Comparison of ENCODE assay signal across 15 cellular contexts in the genomic region with DNA sequence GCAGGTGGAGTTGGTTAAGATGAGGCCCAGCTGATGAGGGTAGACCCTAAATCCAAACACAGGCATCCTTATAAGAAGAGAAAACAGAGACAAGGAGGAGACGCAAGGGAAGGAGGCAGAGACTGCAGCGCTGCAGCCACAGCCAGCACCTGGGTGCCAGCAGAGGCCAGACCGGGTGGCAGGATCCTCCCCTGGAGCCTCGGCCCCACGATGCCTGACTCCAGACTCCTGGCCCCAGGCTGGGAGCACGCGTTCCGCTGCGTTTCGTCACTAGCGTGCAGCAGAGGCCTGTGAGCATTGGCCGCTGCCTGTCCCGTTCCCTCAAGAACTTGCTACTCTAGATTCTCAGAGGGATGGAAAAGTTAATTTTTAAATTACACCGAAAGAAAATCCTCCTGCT. TPM values are rescaled to one million over a fixed set of nuclear protein-coding genes. Genes with fewer than 3 reads are reported as not detected.
DNase-seq lines count a peak whose midpoint lies in the region; ATAC-seq, FAIRE-seq and TF ChIP-seq lines count a peak whose summit lies in the region.
"Had no signal": no experiment of that assay in that cellular context is flagged by ENCODE, and none has a peak within 500 bp of the region (broad histone marks: within the 10 kb centered on the region; RNA-seq: fewer than 3 reads in every experiment).

No MANE protein-coding gene starts in this region.

- intact Hi-C loops in right cardiac atrium (cut with DNase I) (no loop called here), Right ventricle myocardium inferior (cut with DNase I) (no loop called here), K562 (cut with micrococcal nuclease) (no loop called here)

- TF ChIP-seq POLR2A in K562 (conservative IDR thresholded peaks at IDR 0.05), result no peak

- H2AK5ac ChIP-seq in neuronal stem cell (ENCODE audit: low read depth, low read length), result peak overlapping the region; percentile 93

- in situ Hi-C loops in K562 (cut with MboI), result no loop called here

- H3K9me3 ChIP-seq in right cardiac atrium (ENCODE audit: control insufficient read depth, low read length) (no peaks in the 10 kb centered on the region), K562 (replicated peaks; ENCODE audit: control insufficient read depth, insufficient read depth, low read depth, low read length) (no peaks in the 10 kb centered on the region), neuronal stem cell (replicated peaks in 1 of 2; ENCODE audit: control insufficient read depth in 2 of 2, insufficient read depth in 1 of 2, low read depth in 1 of 2, low read length in 2 of 2) (peaks cover 6 to 10% of the 10 kb centered on the region in 2 donors)

- H3K4me3 ChIP-seq in right cardiac atrium (ENCODE audit: low read length) (no peak overlapping the region), K562 (no peak overlapping the region), neuronal stem cell (ENCODE audit: low read length in 2 of 2) (no peak overlapping the region)

- H3K23ac ChIP-seq in neuronal stem cell (ENCODE audit: low read depth, low read length, poor library complexity), result peak overlapping the region; percentile 56

- no peaks in the 10 kb centered on the region for H3K9me1 ChIP-seq in K562 (ENCODE audit: control insufficient read depth, insufficient read depth, low read length)

- peaks cover 3% of the 10 kb centered on the region for H3K79me1 ChIP-seq in neuronal stem cell (ENCODE audit: low read depth, low read length)

- H3K4me2 ChIP-seq in K562 (ENCODE audit: insufficient read depth, low read length) (no peak overlapping the region), neuronal stem cell (ENCODE audit: insufficient read depth, low read length, poor library complexity, severe bottlenecking) (no peak overlapping the region)

- no TSS peak for BruUV-seq in K562 (replicated peaks; lab: Mats Ljungman, UMichigan)

- no peak overlapping the region for H3K27ac ChIP-seq in right cardiac atrium (ENCODE audit: low read length)
- peak overlapping the region; percentile 96; the same call in 1 of the 2 replicates for H3K27ac ChIP-seq in RWPE1
- H3K27ac ChIP-seq in K562 (ENCODE audit: extremely low read depth, low read depth, low read length), result no peak overlapping the region
- no peak overlapping the region for H3K27ac ChIP-seq in neuronal stem cell (replicated peaks; ENCODE audit: low read length)

- H2BK15ac ChIP-seq in neuronal stem cell (ENCODE audit: low read length), result peak overlapping the region; percentile 97

- H3K14ac ChIP-seq in neuronal stem cell (ENCODE audit: low read length), result peak overlapping the region; percentile 91

- H2BK120ac ChIP-seq in neuronal stem cell (ENCODE audit: low read depth, low read length), result peak overlapping the region; percentile 16

- H4K20me1 ChIP-seq in K562 (replicated peaks; ENCODE audit: control insufficient read depth, insufficient read depth, low read length), result peaks cover 5% of the 10 kb centered on the region

- peak overlapping the region; percentile 76 for H4K8ac ChIP-seq in neuronal stem cell (ENCODE audit: low read depth, low read length)

- H3K4me1 ChIP-seq in right cardiac atrium (ENCODE audit: control insufficient read depth, insufficient read depth, low read length) (no peaks in the 10 kb centered on the region), K562 (replicated peaks in 1 of 2; ENCODE audit: control insufficient read depth in 2 of 2, insufficient read depth in 2 of 2, low read length in 2 of 2) (peaks cover 2 to 57% of the 10 kb centered on the region in 2 experiments; a peak in 4 of 5 replicates), neuronal stem cell (ENCODE audit: control insufficient read depth in 2 of 2, insufficient read depth in 1 of 2, low read depth in 1 of 2, low read length in 2 of 2) (peaks cover 7 to 47% of the 10 kb centered on the region in 2 donors)

- POLR2A ChIA-PET in RWPE1 (lab: Yijun Ruan, JAX; ENCODE audit: low non-redundant PET), result no interaction called here
- POLR2A ChIA-PET in K562 (lab: Yijun Ruan, JAX), result no interaction called here

- DNase-seq in right cardiac atrium, result peak in 2 of 3 donors; percentile 10 to 14
- DNase-seq in Right ventricle myocardium inferior (ENCODE audit: missing footprints), result no peak
- DNase-seq in RWPE1 (ENCODE audit: low spot score), result no peak
- no peak for DNase-seq in K562 (ENCODE audit: extremely low read depth in 1 of 4, low spot score in 3 of 4)
- DNase-seq in neuronal stem cell (ENCODE audit: low spot score), result no peak
- no peak for DNase-seq in SW480 (ENCODE audit: low spot score)
- DNase-seq in 8988T, result no peak
- DNase-seq in effector CD4-positive, alpha-beta T cell, result no peak
- DNase-seq: CD4-positive, CD25-positive, alpha-beta regulatory T cell; DMS53; GF-D8; GOT3; H9 had no signal

- 77% methylated on average over 14 of the region's 14 CpGs for WGBS in right cardiac atrium
- 8% methylated on average over 8 of the region's 14 CpGs for WGBS in K562 (ENCODE audit: insufficient coverage, low coverage, missing lambda C conversion rate)
- no CpG with 5 or more reads among the region's 14 CpGs for WGBS in neuronal stem cell (ENCODE audit: extremely low coverage in 2 of 2, insufficient read length in 2 of 2, insufficient replicate concordance in 1 of 2), 2 donors

- peak overlapping the region; percentile 94 for H3K18ac ChIP-seq in neuronal stem cell (ENCODE audit: low read length)

- TF ChIP-seq RAD21 in K562 (CRISPR knock-in tag; conservative IDR thresholded peaks at IDR 0.05 in 1 of 2, IDR thresholded peaks at IDR 0.05 in 1 of 2), result no peak

- H3K4ac ChIP-seq in neuronal stem cell (ENCODE audit: low read length), result no peak overlapping the region

- TF ChIP-seq EP300 in K562 (IDR thresholded peaks at IDR 0.05; ENCODE audit: low read length), result no peak

- H3K79me2 ChIP-seq in K562 (ENCODE audit: control insufficient read depth, insufficient read depth, low read length), result no peaks in the 10 kb centered on the region

- H4K91ac ChIP-seq in neuronal stem cell (ENCODE audit: low read depth, low read length, poor library complexity), result no peak overlapping the region

- H2AFZ ChIP-seq in K562 (ENCODE audit: low read depth, low read length) (no peak overlapping the region), neuronal stem cell (ENCODE audit: low read length) (no peak overlapping the region)

- H3K36me3 ChIP-seq in K562 (ENCODE audit: control insufficient read depth, insufficient read depth, low read length), result no peaks in the 10 kb centered on the region
- H3K36me3 ChIP-seq in neuronal stem cell (replicated peaks in 1 of 2; ENCODE audit: control insufficient read depth in 2 of 2, insufficient read depth in 2 of 2, low read length in 2 of 2), result no peaks in the 10 kb centered on the region

- H3K9ac ChIP-seq in K562 (ENCODE audit: insufficient read depth in 1 of 2, low read depth in 2 of 2, low read length in 2 of 2) (no peak overlapping the region), neuronal stem cell (ENCODE audit: low read depth, low read length, poor library complexity) (no peak overlapping the region)

- no peak for TF ChIP-seq CTCF in RWPE1 (conservative IDR thresholded peaks at IDR 0.05; ENCODE audit: low read depth)
- TF ChIP-seq CTCF in K562 (IDR thresholded peaks at IDR 0.05 in 2 of 3, conservative IDR thresholded peaks at IDR 0.05 in 1 of 3; ENCODE audit: insufficient read depth in 2 of 3, low read depth in 1 of 3, low read length in 3 of 3), result no peak

- no peak overlapping the region for H2BK5ac ChIP-seq in neuronal stem cell (ENCODE audit: low read length)

- H2BK12ac ChIP-seq in neuronal stem cell (ENCODE audit: low read length), result peak overlapping the region; percentile 99

- H3K27me3 ChIP-seq in right cardiac atrium (ENCODE audit: control insufficient read depth, insufficient read depth) (no peaks in the 10 kb centered on the region), K562 (ENCODE audit: control insufficient read depth in 2 of 2, insufficient read depth in 2 of 2, low read length in 2 of 2) (peaks cover 52 to 92% of the 10 kb centered on the region in 2 experiments), neuronal stem cell (ENCODE audit: control insufficient read depth in 3 of 3, insufficient read depth in 3 of 3, low read depth in 1 of 3, low read length in 3 of 3) (peaks cover 0 to 90% (median 0%) of the 10 kb centered on the region in 3 experiments)

- ATAC-seq in right cardiac atrium (no peak), Right ventricle myocardium inferior (no peak), K562 (no peak)

- CTCF ChIA-PET in RWPE1 (lab: Yijun Ruan, JAX) (no interaction called here), K562 (lab: Yijun Ruan, JAX; ENCODE audit: low intra/inter-chr PET ratio) (no interaction called here)

- FAIRE-seq in K562 (lab: Jason Lieb, UNC), result no peak
- FAIRE-seq: A204.1, GM19239 had no signal

TF ChIP-seq in K562, 482 proteins besides CTCF, POLR2A, EP300 and RAD21 (continues in another document):
- TF ChIP-seq, protein P1, sequence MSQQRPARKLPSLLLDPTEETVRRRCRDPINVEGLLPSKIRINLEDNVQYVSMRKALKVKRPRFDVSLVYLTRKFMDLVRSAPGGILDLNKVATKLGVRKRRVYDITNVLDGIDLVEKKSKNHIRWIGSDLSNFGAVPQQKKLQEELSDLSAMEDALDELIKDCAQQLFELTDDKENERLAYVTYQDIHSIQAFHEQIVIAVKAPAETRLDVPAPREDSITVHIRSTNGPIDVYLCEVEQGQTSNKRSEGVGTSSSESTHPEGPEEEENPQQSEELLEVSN (IDR thresholded peaks at IDR 0.05; ENCODE audit: borderline replicate concordance in 1 of 2, extremely low read depth in 1 of 2, insufficient read depth in 1 of 2, insufficient read length in 1 of 2, low read depth in 1 of 2, low read length in 1 of 2, poor library complexity in 1 of 2, severe bottlenecking in 1 of 2), result peak in 1 of 2 experiments; percentile 50

RNA-seq across cellular contexts. Expression of a gene that starts 57.8 kb away (rescaled TPM):
- 10 to 100 TPM; 50.4 to 65.0 (median 54.7) TPM for total RNA-seq in right cardiac atrium
- polyA plus RNA-seq in right cardiac atrium, result 36.4 TPM
- 51.9 TPM for total RNA-seq in Right ventricle myocardium inferior
- total RNA-seq in K562 (2011; cell fraction: chromatin; rRNA removed; ENCODE audit: low replicate concordance), result 25.5 and 41.9 TPM in 2 replicates
- total RNA-seq in K562 (2011; cell fraction: nucleolus; rRNA removed), result 25.0 and 40.7 TPM in 2 replicates
- total RNA-seq in K562 (2011; cell fraction: nucleoplasm; rRNA removed), result 23.3 and 28.3 TPM in 2 replicates
- total RNA-seq in K562 (2014; rRNA removed), result 21.7 and 24.6 TPM in 2 replicates
- 1.1 and 1.3 TPM in 2 replicates for total RNA-seq in K562 (2014; rRNA removed; fragmentation: Illumina TruSeq; extraction: Trizol)
- total RNA-seq in K562 (2015; rRNA removed; fragmentation: Illumina TruSeq; extraction: Trizol), result 7.3 and 12.9 TPM in 2 replicates
- 112 and 129 TPM in 2 replicates for total RNA-seq in K562 (2021)
- 1.9 and 4.3 TPM in 2 replicates for polyA plus RNA-seq in K562 (2011; rRNA removed)
- polyA plus RNA-seq in K562 (2011; cell fraction: cytosol; rRNA removed), result 3.7 and 13.3 TPM in 2 replicates
- polyA plus RNA-seq in K562 (2011; cell fraction: nucleus; rRNA removed), result 16.7 and 51.7 TPM in 2 replicates
- polyA plus RNA-seq in K562 (2012), result 41.9 and 54.8 TPM in 2 replicates
- 29.3 and 35.8 TPM in 2 replicates for polyA plus RNA-seq in K562 (2014; fragmentation: Illumina TruSeq; extraction: Trizol)
- under 1 TPM; 0.24 to 0.29 TPM for polyA plus RNA-seq in K562 (2014; fragmentation: Nextera tagmentation; extraction: Ambion mirVana)
- polyA plus RNA-seq in K562 (2014; rRNA removed), result 27.4 and 32.3 TPM in 2 replicates
- 0.81 and 1.8 TPM in 2 replicates for polyA minus RNA-seq in K562 (2011; rRNA and poly(A)+ RNA removed)
- polyA minus RNA-seq in K562 (2011; cell fraction: cytosol; rRNA and poly(A)+ RNA removed), result 21.0 and 29.9 TPM in 2 replicates
- 9.0 and 9.3 TPM in 2 replicates for polyA minus RNA-seq in K562 (2011; cell fraction: nucleus; rRNA and poly(A)+ RNA removed)
- polyA plus RNA-seq in neuronal stem cell (2013, experiment 1 of 2), result 61.7 TPM
- polyA plus RNA-seq in neuronal stem cell (2013, experiment 2 of 2), result 70.1 TPM

Comparison
In these comparisons a context has a peak if more than half of its experiments do, and no peak if none do; other contexts are left out.
1. DNase-seq: peak in right cardiac atrium (2 of 3); none in Right ventricle myocardium inferior (single experiment), RWPE1 (single experiment), K562 (0 of 4), neuronal stem cell (single experiment), SW480 (single experiment), 8988T (single experiment) and effector CD4-positive, alpha-beta T cell (single experiment).